ENCODE assay signal across 12 cellular contexts in the genomic region with DNA sequence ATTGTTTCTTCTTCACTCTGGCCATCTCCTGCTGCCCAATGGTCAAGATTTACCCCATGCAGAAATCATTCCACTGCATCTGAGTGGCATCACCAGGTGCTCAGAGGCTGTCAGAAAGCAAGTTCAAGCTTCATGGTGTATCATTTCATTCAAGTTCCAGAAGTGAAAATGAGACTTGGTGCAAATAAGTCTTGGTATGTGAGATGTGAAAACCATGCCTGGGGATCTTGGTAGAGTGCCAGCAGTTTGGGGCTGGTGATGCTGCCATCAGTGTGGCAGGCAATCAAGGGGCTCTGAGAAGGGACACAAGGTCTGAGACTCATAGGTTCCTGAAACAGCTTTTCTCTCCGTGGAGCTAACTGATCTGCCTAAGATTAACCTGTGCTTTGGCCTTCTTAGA. TPM values are rescaled to one million over a fixed set of nuclear protein-coding genes. Genes with fewer than 3 reads are reported as not detected.
DNase-seq lines count a peak whose midpoint lies in the region; ATAC-seq and TF ChIP-seq lines count a peak whose summit lies in the region.
"Had no signal": no experiment of that assay in that cellular context is flagged by ENCODE, and none has a peak within 500 bp of the region (broad histone marks: within the 10 kb centered on the region; RNA-seq: fewer than 3 reads in every experiment).

No MANE protein-coding gene starts in this region.

- H3K27me3 ChIP-seq in esophagus muscularis mucosa = no peaks in the 10 kb centered on the region
- H3K27me3 ChIP-seq: gastroesophageal sphincter, tibial artery had no signal

- H3K36me3 ChIP-seq in esophagus muscularis mucosa (no peaks in the 10 kb centered on the region), urinary bladder (ENCODE audit: insufficient read depth) (no peaks in the 10 kb centered on the region)
- H3K36me3 ChIP-seq: gastroesophageal sphincter, tibial artery had no signal

- WGBS in esophagus muscularis mucosa = 72% methylated on average over 1 of the region's 1 CpG
- 73% methylated on average over 1 of the region's 1 CpG for WGBS in urinary bladder

- H3K9me3 ChIP-seq in esophagus muscularis mucosa = peaks cover 0 to 3% (median 0%) of the 10 kb centered on the region in 4 donors
- H3K9me3 ChIP-seq: gastroesophageal sphincter, tibial artery had no signal

- ATAC-seq in GM21515 (IDR thresholded peaks at IDR 0.05; ENCODE audit: unreplicated experiment) (no peak), HG02884 (IDR thresholded peaks at IDR 0.05; ENCODE audit: unreplicated experiment) (no peak)
- ATAC-seq: gastroesophageal sphincter had no signal

- no peak for TF ChIP-seq CTCF in esophagus muscularis mucosa (IDR thresholded peaks at IDR 0.05)

- no peak overlapping the region for H3K4me3 ChIP-seq in esophagus muscularis mucosa
- peak overlapping the region; percentile 18 for H3K4me3 ChIP-seq in urinary bladder (ENCODE audit: low read depth, low read length)
- H3K4me3 ChIP-seq: gastroesophageal sphincter, tibial artery had no signal

- intact Hi-C loops in esophagus muscularis mucosa (cut with DNase I) (no loop called here), head of caudate nucleus (cut with DNase I) (no loop called here)

- TF ChIP-seq EP300 in esophagus muscularis mucosa (IDR thresholded peaks at IDR 0.05) = no peak

- no peak for TF ChIP-seq POLR2A in esophagus muscularis mucosa (IDR thresholded peaks at IDR 0.05; ENCODE audit: low read depth)

- H3K27ac ChIP-seq in esophagus muscularis mucosa (replicated peaks in 1 of 4) (no peak overlapping the region), urinary bladder (ENCODE audit: low read depth) (no peak overlapping the region)
- H3K27ac ChIP-seq: gastroesophageal sphincter, HL-60, tibial artery had no signal

- DNase-seq in activated T-cell treated with anti-CD3 and anti-CD28 coated beads for 1 hour (ENCODE audit: low read depth) = peak; percentile 26
- DNase-seq in activated T-cell treated with anti-CD3 and anti-CD28 coated beads for 4 hours = no peak
- peak; percentile 56 for DNase-seq in activated CD4-positive, alpha-beta T cell treated with anti-CD3 and anti-CD28 coated beads, Interleukin-2, amount 50 U/mL, for 1 hour
- DNase-seq in esophagus muscularis mucosa (ENCODE audit: extremely low spot score) = peak; percentile 70
- no peak for DNase-seq in head of caudate nucleus
- DNase-seq: naive B cell, tibial artery had no signal

- H3K4me1 ChIP-seq in esophagus muscularis mucosa = no peaks in the 10 kb centered on the region
- H3K4me1 ChIP-seq in urinary bladder (ENCODE audit: insufficient read depth) = no peaks in the 10 kb centered on the region
- H3K4me1 ChIP-seq: gastroesophageal sphincter, tibial artery had no signal

RNA-seq across cellular contexts. Expression of gene CD2, which starts 52.0 kb away (rescaled TPM):
- total RNA-seq in esophagus muscularis mucosa = 1 to 10 TPM in 2 of 4 donors, under 1 TPM in 2; 0.42 to 4.3 (median 0.90) TPM
- 1.4 TPM for total RNA-seq in urinary bladder
- polyA plus RNA-seq in urinary bladder = 2.3 TPM

Comparison
In these comparisons a context has a peak if more than half of its experiments do, and no peak if none do; other contexts are left out.
1. DNase-seq: peak in activated T-cell treated with anti-CD3 and anti-CD28 coated beads for 1 hour (single experiment), activated CD4-positive, alpha-beta T cell treated with anti-CD3 and anti-CD28 coated beads, Interleukin-2, amount 50 U/mL, for 1 hour (single experiment) and esophagus muscularis mucosa (single experiment); none in activated T-cell treated with anti-CD3 and anti-CD28 coated beads for 4 hours (single experiment) and head of caudate nucleus (0 of 42).